1 cellular context compared by ENCODE assay signal in genomic region chr19:42295342-42295741, GRCh38.
TF ChIP-seq lines count a peak whose summit lies in the region.

No MANE protein-coding gene starts in this region.

TF ChIP-seq in H1, 55 proteins besides CTCF, POLR2A, EP300 and RAD21:
- no peak for TF ChIP-seq RBBP5 (IDR thresholded peaks at IDR 0.05; ENCODE audit: borderline replicate concordance, low read depth, low read length)
- TF ChIP-seq YY1 (IDR thresholded peaks at IDR 0.05; ENCODE audit: low read depth, low read length) = 0 out of 2 replicates have a peak, but pooled peaks have one; percentile 24
TF ChIP-seq in H1: peak in this region for 1.
